In the genomic region with DNA sequence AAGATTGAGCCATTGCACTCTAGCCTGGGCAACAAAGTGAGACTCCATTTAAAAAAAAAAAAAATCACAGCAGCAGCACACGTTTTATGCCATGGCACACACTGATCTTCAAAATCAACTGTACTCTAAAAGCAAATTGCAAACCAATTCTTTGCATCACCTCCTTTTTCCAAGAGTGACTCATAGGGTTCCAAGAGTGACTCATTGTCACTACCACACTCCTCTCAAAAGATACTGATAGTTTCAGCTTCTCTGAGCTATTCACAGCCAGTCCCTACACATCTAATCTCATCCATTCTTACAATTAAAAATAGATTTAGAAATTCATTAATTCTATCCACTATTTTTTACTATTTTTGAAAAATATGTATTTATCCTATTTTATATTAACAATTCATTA, we compare ENCODE assay signal across 34 cellular contexts.
DNase-seq lines count a peak whose midpoint lies in the region; ATAC-seq, FAIRE-seq and TF ChIP-seq lines count a peak whose summit lies in the region.
"Had no signal": no experiment of that assay in that cellular context is flagged by ENCODE, and none has a peak within 500 bp of the region (broad histone marks: within the 10 kb centered on the region; RNA-seq: fewer than 3 reads in every experiment).

No MANE protein-coding gene starts in this region.

- H3K56ac ChIP-seq in mesendoderm (ENCODE audit: low read length), result no peak overlapping the region

- H3K23ac ChIP-seq in mesendoderm (ENCODE audit: low read length), result no peak overlapping the region

- H3K79me2 ChIP-seq in astrocyte (ENCODE audit: insufficient read depth, low read length) (no peaks in the 10 kb centered on the region), mesendoderm (ENCODE audit: control insufficient read depth, insufficient read depth, low read length) (no peaks in the 10 kb centered on the region), SK-N-SH (ENCODE audit: insufficient read depth) (no peaks in the 10 kb centered on the region)

- H2BK15ac ChIP-seq in mesendoderm (replicated peaks; ENCODE audit: low read depth), result no peak overlapping the region

- no peak overlapping the region for H3K18ac ChIP-seq in mesendoderm (ENCODE audit: low read length)

- H3K27ac Mint-ChIP-seq in astrocyte (ENCODE audit: unreplicated experiment), result no peak overlapping the region
- no peak overlapping the region for H3K27ac Mint-ChIP-seq in CD4-positive, alpha-beta T cell
- H3K27ac Mint-ChIP-seq: activated CD8-positive, alpha-beta T cell treated with anti-CD3 and anti-CD28 coated beads, Interleukin-2, amount 10 ng/mL, durations not matched to agents 7 days and 5 days; activated naive CD4-positive, alpha-beta T cell treated with anti-CD3 and anti-CD28 coated beads, Interleukin-2, amount 50 U/mL, for 24 hours; activated T-helper 2 cell treated with anti-CD3 and anti-CD28 coated beads, Interferon-gamma antibody, Interleukin-2, Interleukin-4, amounts not matched to agents 10 μg/mL and 5 μg/mL and 100 μg/mL, durations not matched to agents 14 hours and 24 hours and 36 hours; mesothelial cell of epicardium; stimulated activated naive CD8-positive, alpha-beta T cell treated with anti-CD3 and anti-CD28 coated beads, Interleukin-15, amount 100 ng/mL, for 72 hours had no signal

- no peak overlapping the region for H3K27ac ChIP-seq in astrocyte (ENCODE audit: low read depth, low read length)
- no peak overlapping the region for H3K27ac ChIP-seq in mesendoderm (ENCODE audit: low read depth, low read length)
- H3K27ac ChIP-seq in SK-N-SH (ENCODE audit: low read depth in 2 of 2, low read length in 1 of 2), result no peak overlapping the region
- H3K27ac ChIP-seq in lower lobe of right lung, result no peak overlapping the region
- H3K27ac ChIP-seq in CD4-positive, alpha-beta T cell (ENCODE audit: low read depth, low read length), result no peak overlapping the region
- H3K27ac ChIP-seq: BLaER1, cardiac muscle cell, coronary artery, left ventricle myocardium inferior, thoracic aorta, VCaP had no signal

- H3K27me3 Mint-ChIP-seq in astrocyte (ENCODE audit: low read depth, unreplicated experiment), result no peaks in the 10 kb centered on the region
- no peaks in the 10 kb centered on the region for H3K27me3 Mint-ChIP-seq in CD4-positive, alpha-beta T cell
- H3K27me3 Mint-ChIP-seq: activated naive CD4-positive, alpha-beta T cell treated with anti-CD3 and anti-CD28 coated beads, Interleukin-2, amount 50 U/mL, for 24 hours; stimulated activated naive CD8-positive, alpha-beta T cell treated with anti-CD3 and anti-CD28 coated beads, Interleukin-15, amount 100 ng/mL, for 72 hours had no signal

- no peak overlapping the region for H4K8ac ChIP-seq in mesendoderm (ENCODE audit: low read depth, low read length)

- H3K4me2 ChIP-seq in astrocyte (ENCODE audit: low read length), result no peak overlapping the region
- H3K4me2 ChIP-seq in mesendoderm (ENCODE audit: low read length), result no peak overlapping the region
- no peak overlapping the region for H3K4me2 ChIP-seq in SK-N-SH
- H3K4me2 ChIP-seq: BLaER1 had no signal

- no peak overlapping the region for H2BK120ac ChIP-seq in mesendoderm (ENCODE audit: low read depth, low read length)

- H3K4me3 Mint-ChIP-seq in astrocyte (ENCODE audit: unreplicated experiment), result no peak overlapping the region
- no peak overlapping the region for H3K4me3 Mint-ChIP-seq in CD4-positive, alpha-beta T cell
- H3K4me3 Mint-ChIP-seq: activated CD8-positive, alpha-beta T cell treated with anti-CD3 and anti-CD28 coated beads, Interleukin-2, amount 10 ng/mL, durations not matched to agents 7 days and 5 days; activated naive CD4-positive, alpha-beta T cell treated with anti-CD3 and anti-CD28 coated beads, Interleukin-2, amount 50 U/mL, for 24 hours; mesothelial cell of epicardium; stimulated activated naive CD8-positive, alpha-beta T cell treated with anti-CD3 and anti-CD28 coated beads, Interleukin-15, amount 100 ng/mL, for 72 hours had no signal

- H3K9me2 ChIP-seq in SK-N-SH, result no peaks in the 10 kb centered on the region

- POLR2A ChIA-PET in SK-N-SH (lab: Yijun Ruan, JAX), result no interaction called here
- POLR2A ChIA-PET in CD4-positive, alpha-beta T cell (lab: Charles Lee), result no interaction called here

- H3K9ac ChIP-seq in astrocyte (ENCODE audit: low read length), result no peak overlapping the region
- no peak overlapping the region for H3K9ac ChIP-seq in mesendoderm (ENCODE audit: low read length)
- no peak overlapping the region for H3K9ac ChIP-seq in SK-N-SH
- H3K9ac ChIP-seq: BLaER1 had no signal

- no peaks in the 10 kb centered on the region for H3K27me3 ChIP-seq in astrocyte (ENCODE audit: insufficient read depth, low read length)
- H3K27me3 ChIP-seq in mesendoderm (ENCODE audit: insufficient read depth, low read length, poor library complexity), result no peaks in the 10 kb centered on the region
- H3K27me3 ChIP-seq in SK-N-SH (ENCODE audit: insufficient read depth), result no peaks in the 10 kb centered on the region
- no peaks in the 10 kb centered on the region for H3K27me3 ChIP-seq in lower lobe of right lung (ENCODE audit: low read depth)
- H3K27me3 ChIP-seq in CD4-positive, alpha-beta T cell (ENCODE audit: control insufficient read depth, insufficient read depth, low read length), result no peaks in the 10 kb centered on the region
- H3K27me3 ChIP-seq: BLaER1, cardiac muscle cell had no signal

- DNase-seq in COLO829 (ENCODE audit: low spot score) (peak; percentile 43), HTR-8/SVneo (ENCODE audit: insufficient read length, low spot score) (peak; percentile 18), astrocyte (ENCODE audit: low read depth) (peak; percentile 5), mesendoderm (peak; percentile 17), SK-N-SH (no peak), lower lobe of right lung (no peak)
- no peak for DNase-seq in CD4-positive, alpha-beta T cell
- DNase-seq: activated CD4-positive, alpha-beta T cell treated with anti-CD3 and anti-CD28 coated beads for 4 hours; activated CD8-positive, alpha-beta T cell treated with anti-CD3 and anti-CD28 coated beads, Interleukin-2, amount 10 ng/mL, durations not matched to agents 7 days and 5 days; amygdala; DMS79; foreskin fibroblast; GDM1; GOT3; left ventricle myocardium inferior; NCI-H2029 treated with DMSO at 0.1 percent for 48 hours; NCI-H524 treated with DMSO at 0.1 percent for 48 hours; NK-92 treated with Interleukin-12 subunit alpha and Interleukin-12 subunit beta, amount 100 ng/mL, for 24 hours; posterior cingulate gyrus; stimulated activated naive CD8-positive, alpha-beta T cell treated with anti-CD3 and anti-CD28 coated beads, Interleukin-15, amount 100 ng/mL, for 72 hours; SW 1271 had no signal

- H3K36me3 ChIP-seq in astrocyte (ENCODE audit: insufficient read depth, low read length) (no peaks in the 10 kb centered on the region), mesendoderm (ENCODE audit: control insufficient read depth, insufficient read depth, low read length) (no peaks in the 10 kb centered on the region), SK-N-SH (replicated peaks in 1 of 2; ENCODE audit: control insufficient read depth in 1 of 2, insufficient read depth in 2 of 2, low read length in 1 of 2) (no peaks in the 10 kb centered on the region), lower lobe of right lung (no peaks in the 10 kb centered on the region)
- H3K36me3 ChIP-seq: BLaER1, cardiac muscle cell, left ventricle myocardium inferior, thoracic aorta had no signal

- no peak overlapping the region for H2AK5ac ChIP-seq in mesendoderm (ENCODE audit: low read length)

- no CpG with 5 or more reads among the region's 1 CpG for WGBS in mesendoderm (ENCODE audit: extremely low coverage, insufficient coverage, low lambda C conversion rate)
- 0% methylated on average over 1 of the region's 1 CpG for WGBS in SK-N-SH (ENCODE audit: low lambda C conversion rate)

- no peak for ATAC-seq in lower lobe of right lung
- no peak for ATAC-seq in CD4-positive, alpha-beta T cell (ENCODE audit: poor library complexity)
- ATAC-seq: activated CD8-positive, alpha-beta T cell treated with anti-CD3 and anti-CD28 coated beads, Interleukin-2, amount 10 ng/mL, durations not matched to agents 7 days and 5 days; esophagus mucosa; K562; Panc1; sciatic nerve; stimulated activated naive CD8-positive, alpha-beta T cell treated with anti-CD3 and anti-CD28 coated beads, Interleukin-15, amount 100 ng/mL, for 72 hours had no signal

- H2AFZ ChIP-seq in astrocyte (ENCODE audit: low read depth, low read length) (no peak overlapping the region), SK-N-SH (ENCODE audit: low read depth) (no peak overlapping the region)

- intact Hi-C loops in lower lobe of right lung (cut with DNase I), result no loop called here
- intact Hi-C loops in CD4-positive, alpha-beta T cell (cut with DNase I, micrococcal nuclease), result no loop called here

- no peaks in the 10 kb centered on the region for H3F3A ChIP-seq in SK-N-SH (replicated peaks; ENCODE audit: insufficient read depth)

- TF ChIP-seq RAD21 in SK-N-SH (IDR thresholded peaks at IDR 0.05; ENCODE audit: low read length), result no peak

- no peaks in the 10 kb centered on the region for H3K79me1 ChIP-seq in mesendoderm (ENCODE audit: low read length)

- H3K4me3 ChIP-seq in astrocyte (ENCODE audit: insufficient read depth, low read depth, low read length) (no peak overlapping the region), mesendoderm (ENCODE audit: low read length) (no peak overlapping the region), SK-N-SH (ENCODE audit: low read depth in 2 of 2, low read length in 1 of 2) (no peak overlapping the region), lower lobe of right lung (no peak overlapping the region)
- H3K4me3 ChIP-seq: BLaER1, cardiac muscle cell, coronary artery, K562, left ventricle myocardium inferior, thoracic aorta had no signal

- CTCF ChIA-PET in SK-N-SH (lab: Yijun Ruan, JAX), result interaction anchor here (1.0 kb wide), 1 partner anchor 13 kb away, joined by 3 read pairs; no protein-coding TSS in a partner anchor
- CTCF ChIA-PET in CD4-positive, alpha-beta T cell (lab: Charles Lee), result no interaction called here

- H3K9me3 Mint-ChIP-seq in astrocyte (ENCODE audit: unreplicated experiment), result no peaks in the 10 kb centered on the region
- peaks cover 10% of the 10 kb centered on the region for H3K9me3 Mint-ChIP-seq in CD4-positive, alpha-beta T cell

- no peaks in the 10 kb centered on the region for H3K4me1 ChIP-seq in astrocyte (ENCODE audit: insufficient read depth, low read length)
- no peaks in the 10 kb centered on the region for H3K4me1 ChIP-seq in mesendoderm (ENCODE audit: control insufficient read depth, low read depth, low read length)
- H3K4me1 ChIP-seq in SK-N-SH (ENCODE audit: control insufficient read depth in 1 of 2, insufficient read depth in 2 of 2, low read depth in 1 of 2, low read length in 1 of 2), result no peaks in the 10 kb centered on the region
- H3K4me1 ChIP-seq in lower lobe of right lung, result no peaks in the 10 kb centered on the region
- H3K4me1 ChIP-seq: BLaER1, left ventricle myocardium inferior had no signal

- H4K5ac ChIP-seq in mesendoderm (ENCODE audit: low read length), result no peak overlapping the region

- no peak for FAIRE-seq in HTR-8/SVneo (lab: Jason Lieb, UNC)
- FAIRE-seq in astrocyte (lab: Jason Lieb, UNC), result no peak
- FAIRE-seq: islet of Langerhans, K562 had no signal

- H3K4me1 Mint-ChIP-seq in astrocyte (ENCODE audit: low read depth, unreplicated experiment), result peaks cover 2% of the 10 kb centered on the region
- H3K4me1 Mint-ChIP-seq in CD4-positive, alpha-beta T cell (ENCODE audit: low read depth), result no peaks in the 10 kb centered on the region
- H3K4me1 Mint-ChIP-seq: activated naive CD4-positive, alpha-beta T cell treated with anti-CD3 and anti-CD28 coated beads, Interleukin-2, amount 50 U/mL, for 24 hours; mesothelial cell of epicardium; stimulated activated naive CD8-positive, alpha-beta T cell treated with anti-CD3 and anti-CD28 coated beads, Interleukin-15, amount 100 ng/mL, for 72 hours had no signal

- TF ChIP-seq EP300 in SK-N-SH (IDR thresholded peaks at IDR 0.05; ENCODE audit: borderline replicate concordance in 1 of 2, low read depth in 1 of 2, low read length in 1 of 2), result no peak

- TF ChIP-seq CTCF in astrocyte (IDR thresholded peaks at IDR 0.05; ENCODE audit: insufficient read depth, low read depth, low read length) (no peak), SK-N-SH (IDR thresholded peaks at IDR 0.05) (no peak), lower lobe of right lung (IDR thresholded peaks at IDR 0.05) (no peak)
- no peak for TF ChIP-seq CTCF in CD4-positive, alpha-beta T cell (IDR thresholded peaks at IDR 0.05)

- no peaks in the 10 kb centered on the region for H3K36me3 Mint-ChIP-seq in astrocyte (ENCODE audit: low read depth, unreplicated experiment)
- no peaks in the 10 kb centered on the region for H3K36me3 Mint-ChIP-seq in CD4-positive, alpha-beta T cell (ENCODE audit: low read depth)
- H3K36me3 Mint-ChIP-seq: activated naive CD4-positive, alpha-beta T cell treated with anti-CD3 and anti-CD28 coated beads, Interleukin-2, amount 50 U/mL, for 24 hours; mesothelial cell of epicardium had no signal

- H4K20me1 ChIP-seq in astrocyte (ENCODE audit: insufficient read depth, low read length), result no peaks in the 10 kb centered on the region
- no peaks in the 10 kb centered on the region for H4K20me1 ChIP-seq in SK-N-SH (ENCODE audit: insufficient read depth)
- H4K20me1 ChIP-seq: BLaER1 had no signal

- no peaks in the 10 kb centered on the region for H3K9me3 ChIP-seq in astrocyte (ENCODE audit: insufficient read depth, low read depth, low read length)
- H3K9me3 ChIP-seq in SK-N-SH, result no peaks in the 10 kb centered on the region
- H3K9me3 ChIP-seq in lower lobe of right lung, result no peaks in the 10 kb centered on the region
- no peaks in the 10 kb centered on the region for H3K9me3 ChIP-seq in CD4-positive, alpha-beta T cell (ENCODE audit: control insufficient read depth, low read length)
- H3K9me3 ChIP-seq: BLaER1, left ventricle myocardium inferior, thoracic aorta had no signal

- H3K4ac ChIP-seq in mesendoderm (ENCODE audit: low read depth, low read length), result no peak overlapping the region

- no peak overlapping the region for H2BK5ac ChIP-seq in mesendoderm (ENCODE audit: low read length)

Comparison
In these comparisons a context has a peak if more than half of its experiments do, and no peak if none do; other contexts are left out.
1. DNase-seq: peak in COLO829 (single experiment), HTR-8/SVneo (single experiment), astrocyte (single experiment) and mesendoderm (single experiment); none in SK-N-SH (single experiment), lower lobe of right lung (single experiment) and CD4-positive, alpha-beta T cell (0 of 10).